ENCODE assay signal across 8 cellular contexts in the genomic region with DNA sequence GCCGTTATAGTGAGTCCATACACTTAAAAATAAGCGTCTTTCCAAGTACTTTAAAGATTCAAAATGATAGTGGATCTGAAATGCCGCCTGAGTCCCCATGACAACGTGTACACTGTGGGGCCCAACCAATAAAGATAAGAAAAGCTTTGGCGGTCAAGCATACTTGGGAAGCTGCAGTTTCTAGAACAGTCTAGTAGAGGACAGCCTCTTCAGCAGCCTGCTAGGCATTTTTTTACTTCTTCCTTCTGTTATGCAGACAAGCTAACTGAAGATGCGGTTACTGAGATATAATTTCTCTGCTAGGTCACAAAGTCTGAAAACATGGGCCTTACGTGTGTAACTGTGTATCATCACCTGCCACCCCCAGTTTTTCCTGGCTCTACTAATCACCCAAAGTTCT. TPM values are rescaled to one million over a fixed set of nuclear protein-coding genes. Genes with fewer than 3 reads are reported as not detected.
DNase-seq lines count a peak whose midpoint lies in the region; ATAC-seq and TF ChIP-seq lines count a peak whose summit lies in the region.

No MANE protein-coding gene starts in this region.

- H3K9ac ChIP-seq in BLaER1 treated with 17β-estradiol and CSF1 and Interleukin-3, amounts not matched to agents 10 nM and 100 nM = peak overlapping the region; percentile 81 to 88 (median 85); a peak in 17 of 22 replicates
- H3K9ac ChIP-seq in Karpas-422 (ENCODE audit: low read length) (peak overlapping the region; percentile 84), mammary epithelial cell (ENCODE audit: insufficient read depth, low read length) (no peak overlapping the region)

- H3K9me2 ChIP-seq in Karpas-422 (replicated peaks; ENCODE audit: insufficient read depth, low read length) = no peaks in the 10 kb centered on the region

- peak; percentile 27 for ATAC-seq in GM19455 (IDR thresholded peaks at IDR 0.05; ENCODE audit: unreplicated experiment)
- peak; percentile 8 for ATAC-seq in lung (ENCODE audit: insufficient read depth, low FRiP score)

- peaks cover 0 to 13% (median 0%) of the 10 kb centered on the region in 11 experiments; a peak in 1 of 22 replicates for H4K20me1 ChIP-seq in BLaER1 treated with 17β-estradiol and CSF1 and Interleukin-3, amounts not matched to agents 10 nM and 100 nM
- no peaks in the 10 kb centered on the region for H4K20me1 ChIP-seq in Karpas-422 (ENCODE audit: insufficient read depth, low read depth, low read length)
- H4K20me1 ChIP-seq in mammary epithelial cell (ENCODE audit: insufficient read depth, low read length) = no peaks in the 10 kb centered on the region

- 29% methylated on average over 7 of the region's 7 CpGs for WGBS in mammary epithelial cell (ENCODE audit: low coverage, missing lambda C conversion rate)
- 21 to 43% methylated on average over 7 of the region's 7 CpGs for WGBS in lung, 2 donors
- whole genome bisulfite sequencing in urinary bladder = 7% methylated on average over 7 of the region's 7 CpGs

- dilution Hi-C loops in mammary epithelial cell (cut with HindIII; ENCODE audit: low sequenced_read_pairs) = no loop called here

- no peaks in the 10 kb centered on the region; a peak in 1 of 22 replicates for H3K36me3 ChIP-seq in BLaER1 treated with 17β-estradiol and CSF1 and Interleukin-3, amounts not matched to agents 10 nM and 100 nM
- H3K36me3 ChIP-seq in Karpas-422 (ENCODE audit: insufficient read depth, low read length) (no peaks in the 10 kb centered on the region; the same call in 1 of the 2 replicates), mammary epithelial cell (ENCODE audit: insufficient read depth, low read length) (no peaks in the 10 kb centered on the region), lung (ENCODE audit: control insufficient read depth in 2 of 2, insufficient read depth in 2 of 2, low read length in 2 of 2) (no peaks in the 10 kb centered on the region), urinary bladder (ENCODE audit: insufficient read depth) (no peaks in the 10 kb centered on the region)

- intact Hi-C loops in mammary epithelial cell (cut with micrococcal nuclease) = loop anchor here (10.0 kb wide), 2 partner anchors 119 to 349 kb away; partner anchors contain the start of genes ABCB7 and NEXMIF

- CTCF ChIA-PET in mammary epithelial cell (lab: Charles Lee; ENCODE audit: low non-redundant PET) = no interaction called here

- H3K9me3 ChIP-seq in BLaER1 treated with 17β-estradiol and CSF1 and Interleukin-3, amounts not matched to agents 10 nM and 100 nM (replicated peaks in 1 of 11) = 0 out of 22 replicates have a peak, but pooled peaks cover 0 to under 1% (median 0%) of the 10 kb centered on the region in 11 experiments
- H3K9me3 ChIP-seq in Karpas-422 (ENCODE audit: low read length) (no peaks in the 10 kb centered on the region), mammary epithelial cell (replicated peaks; ENCODE audit: insufficient read depth, low read length) (no peaks in the 10 kb centered on the region), lung (ENCODE audit: control insufficient read depth in 2 of 2, insufficient read depth in 1 of 2, low read length in 1 of 2) (no peaks in the 10 kb centered on the region)

- peaks cover 6 to 30% (median 13%) of the 10 kb centered on the region in 10 experiments; a peak in 17 of 20 replicates for H3K4me1 ChIP-seq in BLaER1 treated with 17β-estradiol and CSF1 and Interleukin-3, amounts not matched to agents 10 nM and 100 nM
- H3K4me1 ChIP-seq in Karpas-422 (ENCODE audit: low read length) (peaks cover 18% of the 10 kb centered on the region), mammary epithelial cell (ENCODE audit: insufficient read depth, low read length) (no peaks in the 10 kb centered on the region), lung (ENCODE audit: control insufficient read depth in 2 of 2, insufficient read depth in 2 of 2, low read length in 2 of 2) (peaks cover 0 to 4% of the 10 kb centered on the region in 2 donors), urinary bladder (ENCODE audit: insufficient read depth) (no peaks in the 10 kb centered on the region)

- peak overlapping the region; percentile 60 to 85 (median 73) for H3K4me3 ChIP-seq in BLaER1 treated with 17β-estradiol and CSF1 and Interleukin-3, amounts not matched to agents 10 nM and 100 nM
- H3K4me3 ChIP-seq in Karpas-422 (ENCODE audit: low read length) (peak overlapping the region; percentile 85), mammary epithelial cell (replicated peaks in 1 of 3; ENCODE audit: insufficient read depth in 1 of 3, low read depth in 2 of 3, low read length in 3 of 3) (peak overlapping the region; percentile 35 to 67 (median 67)), lung (peak overlapping the region; percentile 75), urinary bladder (ENCODE audit: low read depth, low read length) (peak overlapping the region; percentile 58)

- peak overlapping the region; percentile 52 to 76 (median 67) for H3K4me2 ChIP-seq in BLaER1 treated with 17β-estradiol and CSF1 and Interleukin-3, amounts not matched to agents 10 nM and 100 nM
- H3K4me2 ChIP-seq in Karpas-422 (ENCODE audit: low read depth, low read length, poor library complexity, severe bottlenecking) = peak overlapping the region; percentile 61
- peak overlapping the region; percentile 78 for H3K4me2 ChIP-seq in mammary epithelial cell (ENCODE audit: insufficient read depth, low read depth, low read length)

- H3K27ac ChIP-seq in BLaER1 treated with 17β-estradiol and CSF1 and Interleukin-3, amounts not matched to agents 10 nM and 100 nM = peak overlapping the region in 8 of 11 experiments; percentile 83 to 89 (median 85); a peak in 10 of 22 replicates
- no peak overlapping the region for H3K27ac ChIP-seq in Karpas-422 (ENCODE audit: low read length)
- peak overlapping the region; percentile 70 for H3K27ac ChIP-seq in mammary epithelial cell (ENCODE audit: insufficient read depth, low read depth, low read length)
- H3K27ac ChIP-seq in lung (ENCODE audit: low read depth in 1 of 2, low read length in 1 of 2) = peak overlapping the region; percentile 79 to 94
- no peak overlapping the region for H3K27ac ChIP-seq in urinary bladder (ENCODE audit: low read depth)

- TF ChIP-seq CTCF in mammary epithelial cell (conservative IDR thresholded peaks at IDR 0.05 in 1 of 2, IDR thresholded peaks at IDR 0.05 in 1 of 2; ENCODE audit: extremely low read depth in 1 of 2, insufficient read depth in 1 of 2, low read depth in 1 of 2, low read length in 2 of 2) = no peak
- no peak for TF ChIP-seq CTCF in lung (IDR thresholded peaks at IDR 0.05; ENCODE audit: control extremely low read depth, extremely low read depth)

- in situ Hi-C loops in mammary epithelial cell (cut with MboI; ENCODE audit: low sequenced_read_pairs in 2 of 2) = loop anchor here in 1 of 2 donors (25.0 kb wide), 1 partner anchor 89 kb away; no protein-coding TSS in a partner anchor

- no TSS peak for BruUV-seq in mammary epithelial cell (replicated peaks; lab: Mats Ljungman, UMichigan)

- H3K79me2 ChIP-seq in Karpas-422 (ENCODE audit: low read length) = peaks cover 40% of the 10 kb centered on the region
- H3K79me2 ChIP-seq in mammary epithelial cell (ENCODE audit: insufficient read depth, low read length) = peaks cover 31% of the 10 kb centered on the region

- H2AFZ ChIP-seq in Karpas-422 (ENCODE audit: low read length) (peak overlapping the region; percentile 86), mammary epithelial cell (ENCODE audit: low read depth, low read length) (peak overlapping the region; percentile 85)

- DNase-seq in Karpas-422 = peak; percentile 41
- DNase-seq in mammary epithelial cell = no peak
- no peak for DNase-seq in lung (ENCODE audit: low spot score)
- no peak for DNase-seq in putamen (ENCODE audit: low spot score)
- DNase-seq in NCI-H1092 (lab: John Stamatoyannopoulos, UW) = no peak

- H3K27me3 ChIP-seq in BLaER1 treated with 17β-estradiol and CSF1 and Interleukin-3, amounts not matched to agents 10 nM and 100 nM = peaks cover 15 to 62% (median 43%) of the 10 kb centered on the region in 11 experiments; a peak in 20 of 22 replicates
- H3K27me3 ChIP-seq in Karpas-422 (ENCODE audit: low read length) (no peaks in the 10 kb centered on the region), mammary epithelial cell (ENCODE audit: insufficient read depth, low read length) (no peaks in the 10 kb centered on the region), lung (ENCODE audit: control insufficient read depth, insufficient read depth) (no peaks in the 10 kb centered on the region)

RNA-seq across cellular contexts. Expression of gene UPRT, which starts 0.4 kb away (rescaled TPM):
- total RNA-seq in Karpas-422 (2014; rRNA removed; shearing (Covaris generic); ENCODE audit: low replicate concordance) = 17.0 and 25.9 TPM in 2 replicates
- total RNA-seq in mammary epithelial cell (10 to 100 TPM; 11.4 to 16.5 TPM), lung (10 to 100 TPM; 15.8 to 16.7 TPM), urinary bladder (21.5 TPM)
- polyA plus RNA-seq in mammary epithelial cell (7.3 TPM), lung (10 to 100 TPM in 1 of 2 donors, 1 to 10 TPM in 1; 8.1 to 10.4 TPM), urinary bladder (9.7 TPM)
- 10.2 TPM for polyA minus RNA-seq in mammary epithelial cell

Comparison
In these comparisons a context has a peak if more than half of its experiments do, and no peak if none do; other contexts are left out.
1. H3K27ac ChIP-seq: peak in BLaER1 treated with 17β-estradiol and CSF1 and Interleukin-3, amounts not matched to agents 10 nM and 100 nM (8 of 11), mammary epithelial cell (single experiment) and lung (2 of 2); none in Karpas-422 (single experiment) and urinary bladder (single experiment).
2. Peak in every context shown above with its lines, with median percentiles within 50 percentile points of each other: H3K4me2 ChIP-seq and H3K4me3 ChIP-seq.